In genomic region chr11:33063326-33063775, GRCh38 we compare ENCODE assay signal across 9 cellular contexts. TPM values are rescaled to one million over a fixed set of nuclear protein-coding genes. Genes with fewer than 3 reads are reported as not detected.
A peak's percentile ranks its signal among the peaks of the same experiment; 100 is the strongest.
DNase-seq lines count a peak whose midpoint lies in the region; ATAC-seq and TF ChIP-seq lines count a peak whose summit lies in the region.
"Had no signal": no experiment of that assay in that cellular context is flagged by ENCODE, and none has a peak within 500 bp of the region (broad histone marks: within the 10 kb centered on the region; RNA-seq: fewer than 3 reads in every experiment).

No MANE protein-coding gene starts in this region.

- no peaks in the 10 kb centered on the region for H3K27me3 Mint-ChIP-seq in T-helper 2 cell treated with Interferon-gamma antibody and Interleukin-4, amounts not matched to agents 5 μg/mL and 100 μg/mL, for 36 hours (ENCODE audit: low read depth)
- no peaks in the 10 kb centered on the region for H3K27me3 Mint-ChIP-seq in naive thymus-derived CD4-positive, alpha-beta T cell
- H3K27me3 Mint-ChIP-seq in WTC11 (ENCODE audit: low read depth) = no peaks in the 10 kb centered on the region

- peaks cover 37% of the 10 kb centered on the region for H3K36me3 Mint-ChIP-seq in T-helper 2 cell treated with Interferon-gamma antibody and Interleukin-4, amounts not matched to agents 5 μg/mL and 100 μg/mL, for 36 hours (ENCODE audit: low read depth)
- H3K36me3 Mint-ChIP-seq in naive thymus-derived CD4-positive, alpha-beta T cell = peaks cover 3 to 35% (median 7%) of the 10 kb centered on the region in 5 donors
- H3K36me3 Mint-ChIP-seq in WTC11 = peaks cover 37% of the 10 kb centered on the region

- peaks cover 0 to 25% of the 10 kb centered on the region in 2 donors for H3K4me1 ChIP-seq in naive thymus-derived CD4-positive, alpha-beta T cell (ENCODE audit: control insufficient read depth in 2 of 2, insufficient read depth in 2 of 2, low read length in 2 of 2)

- no peak overlapping the region for H3K4me3 ChIP-seq in naive thymus-derived CD4-positive, alpha-beta T cell (ENCODE audit: low read length)

- H3K9me3 ChIP-seq in naive thymus-derived CD4-positive, alpha-beta T cell (ENCODE audit: control insufficient read depth in 2 of 3, low read length in 3 of 3) = no peaks in the 10 kb centered on the region

- peak; percentile 29 for DNase-seq in T-helper 2 cell treated with Interferon-gamma antibody and Interleukin-4, amounts not matched to agents 5 μg/mL and 100 μg/mL, for 36 hours (ENCODE audit: low spot score)
- no peak for DNase-seq in naive thymus-derived CD4-positive, alpha-beta T cell
- no peak for DNase-seq in HK-2 (ENCODE audit: unreplicated experiment)
- DNase-seq in WTC11 (ENCODE audit: low spot score) = no peak

- peaks cover 0 to 33% (median 6%) of the 10 kb centered on the region in 3 experiments for H3K36me3 ChIP-seq in naive thymus-derived CD4-positive, alpha-beta T cell (ENCODE audit: control insufficient read depth in 2 of 3, insufficient read depth in 3 of 3, low read length in 3 of 3)

- no peaks in the 10 kb centered on the region for H3K27me3 ChIP-seq in naive thymus-derived CD4-positive, alpha-beta T cell (ENCODE audit: control insufficient read depth in 2 of 2, insufficient read depth in 2 of 2, low read length in 2 of 2)

- peak; percentile 78 for ATAC-seq in GM18499 (IDR thresholded peaks at IDR 0.05; ENCODE audit: insufficient read depth, unreplicated experiment)
- peak; percentile 68 for ATAC-seq in HG02610 (IDR thresholded peaks at IDR 0.05; ENCODE audit: unreplicated experiment)
- ATAC-seq in naive thymus-derived CD4-positive, alpha-beta T cell = peak; percentile 51
- ATAC-seq in GM21528 (IDR thresholded peaks at IDR 0.05; ENCODE audit: low FRiP score, unreplicated experiment) = no peak
- no peak for ATAC-seq in GM19455 (IDR thresholded peaks at IDR 0.05; ENCODE audit: unreplicated experiment)
- ATAC-seq in WTC11 = no peak
- ATAC-seq: HCT116 had no signal

- POLR2A ChIA-PET in naive thymus-derived CD4-positive, alpha-beta T cell (lab: Charles Lee) = interaction anchor here (0.7 to 3.6 kb wide), 2 partner anchors 24 to 30 kb away, joined by 4 to 17 read pairs; partner anchors contain the start of gene TCP11L1
- POLR2A ChIA-PET in WTC11 (lab: Charles Lee) = interaction anchor here (1.0 kb wide), 1 partner anchor 23 kb away, joined by 3 read pairs; no protein-coding TSS in a partner anchor

- H3K27ac Mint-ChIP-seq in T-helper 2 cell treated with Interferon-gamma antibody and Interleukin-4, amounts not matched to agents 5 μg/mL and 100 μg/mL, for 36 hours = peak overlapping the region; percentile 46
- H3K27ac Mint-ChIP-seq in naive thymus-derived CD4-positive, alpha-beta T cell = peak overlapping the region in 8 of 9 donors; percentile 4 to 77 (median 44)
- no peak overlapping the region for H3K27ac Mint-ChIP-seq in WTC11

- H3K4me3 Mint-ChIP-seq in T-helper 2 cell treated with Interferon-gamma antibody and Interleukin-4, amounts not matched to agents 5 μg/mL and 100 μg/mL, for 36 hours = peak overlapping the region; percentile 45
- peak overlapping the region in 6 of 10 donors; percentile 3 to 81 (median 26) for H3K4me3 Mint-ChIP-seq in naive thymus-derived CD4-positive, alpha-beta T cell
- no peak overlapping the region for H3K4me3 Mint-ChIP-seq in WTC11

- no peak overlapping the region for H3K27ac ChIP-seq in naive thymus-derived CD4-positive, alpha-beta T cell (ENCODE audit: low read depth, low read length)

- no peaks in the 10 kb centered on the region for H3K9me3 Mint-ChIP-seq in T-helper 2 cell treated with Interferon-gamma antibody and Interleukin-4, amounts not matched to agents 5 μg/mL and 100 μg/mL, for 36 hours
- no peaks in the 10 kb centered on the region for H3K9me3 Mint-ChIP-seq in naive thymus-derived CD4-positive, alpha-beta T cell
- no peaks in the 10 kb centered on the region for H3K9me3 Mint-ChIP-seq in WTC11

- no peak for TF ChIP-seq CTCF in WTC11 (IDR thresholded peaks at IDR 0.05)

- intact Hi-C loops in naive thymus-derived CD4-positive, alpha-beta T cell (cut with micrococcal nuclease) = no loop called here

- CTCF ChIA-PET in naive thymus-derived CD4-positive, alpha-beta T cell (lab: Charles Lee) = interaction anchor here (0.6 to 9.1 kb wide), 4 partner anchors 95 to 1242 kb away, joined by 3 to 179 read pairs (median 14); no protein-coding TSS in a partner anchor
- CTCF ChIA-PET in WTC11 (lab: Charles Lee) = interaction anchor here (1.0 kb wide), 1 partner anchor 254 kb away, joined by 3 read pairs; no protein-coding TSS in a partner anchor

- H3K4me1 Mint-ChIP-seq in T-helper 2 cell treated with Interferon-gamma antibody and Interleukin-4, amounts not matched to agents 5 μg/mL and 100 μg/mL, for 36 hours (ENCODE audit: low read depth) = peaks cover 30% of the 10 kb centered on the region
- H3K4me1 Mint-ChIP-seq in naive thymus-derived CD4-positive, alpha-beta T cell = peaks cover 24 to 40% (median 38%) of the 10 kb centered on the region in 7 donors
- peaks cover 36% of the 10 kb centered on the region for H3K4me1 Mint-ChIP-seq in WTC11

TF ChIP-seq in WTC11, 78 proteins besides CTCF, POLR2A, EP300 and RAD21:
- no peak for TF ChIP-seq NR1H2 (CRISPR knock-in tag; IDR thresholded peaks at IDR 0.05)
- TF ChIP-seq TEAD1 (CRISPR knock-in tag; IDR thresholded peaks at IDR 0.05) = no peak
- no peak for TF ChIP-seq NFE2L1 (CRISPR knock-in tag; IDR thresholded peaks at IDR 0.05)
- TF ChIP-seq ZNF416 (CRISPR knock-in tag; IDR thresholded peaks at IDR 0.05) = no peak
- no peak for TF ChIP-seq USF1 (CRISPR knock-in tag; IDR thresholded peaks at IDR 0.05)
- TF ChIP-seq, protein P1, sequence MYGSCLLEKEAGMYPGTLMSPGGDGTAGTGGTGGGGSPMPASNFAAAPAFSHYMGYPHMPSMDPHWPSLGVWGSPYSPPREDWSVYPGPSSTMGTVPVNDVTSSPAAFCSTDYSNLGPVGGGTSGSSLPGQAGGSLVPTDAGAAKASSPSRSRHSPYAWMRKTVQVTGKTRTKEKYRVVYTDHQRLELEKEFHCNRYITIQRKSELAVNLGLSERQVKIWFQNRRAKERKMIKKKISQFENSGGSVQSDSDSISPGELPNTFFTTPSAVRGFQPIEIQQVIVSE (CRISPR knock-in tag; IDR thresholded peaks at IDR 0.05; ENCODE audit: borderline replicate concordance) = no peak
- no peak for TF ChIP-seq TCF7 (CRISPR knock-in tag; IDR thresholded peaks at IDR 0.05; ENCODE audit: low read depth)
- TF ChIP-seq ZNF121 (CRISPR knock-in tag; IDR thresholded peaks at IDR 0.05) = no peak
- TF ChIP-seq, protein P2, sequence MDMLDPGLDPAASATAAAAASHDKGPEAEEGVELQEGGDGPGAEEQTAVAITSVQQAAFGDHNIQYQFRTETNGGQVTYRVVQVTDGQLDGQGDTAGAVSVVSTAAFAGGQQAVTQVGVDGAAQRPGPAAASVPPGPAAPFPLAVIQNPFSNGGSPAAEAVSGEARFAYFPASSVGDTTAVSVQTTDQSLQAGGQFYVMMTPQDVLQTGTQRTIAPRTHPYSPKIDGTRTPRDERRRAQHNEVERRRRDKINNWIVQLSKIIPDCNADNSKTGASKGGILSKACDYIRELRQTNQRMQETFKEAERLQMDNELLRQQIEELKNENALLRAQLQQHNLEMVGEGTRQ (CRISPR knock-in tag; IDR thresholded peaks at IDR 0.05) = no peak
- TF ChIP-seq ATF6 (CRISPR knock-in tag; IDR thresholded peaks at IDR 0.05) = no peak
- no peak for TF ChIP-seq NFYB (CRISPR knock-in tag; conservative IDR thresholded peaks at IDR 0.05; ENCODE audit: low read depth)
- TF ChIP-seq IRF2 (CRISPR knock-in tag; IDR thresholded peaks at IDR 0.05; ENCODE audit: borderline replicate concordance, low read depth) = no peak

RNA-seq across cellular contexts. Expression of gene TCP11L1, which starts 24.0 kb away (rescaled TPM):
- total RNA-seq in naive thymus-derived CD4-positive, alpha-beta T cell = 10 to 100 TPM in 4 of 5 experiments, 1 to 10 TPM in 1; 9.1 to 17.1 (median 13.3) TPM
- polyA plus RNA-seq in naive thymus-derived CD4-positive, alpha-beta T cell = 1 to 10 TPM; 1.8 to 3.2 TPM
- 16.8 to 19.4 TPM (median 18.5 TPM) in 3 replicates for total RNA-seq in WTC11 (2021)

RNA-seq across cellular contexts. Expression of gene DEPDC7, which starts 47.7 kb away (rescaled TPM):
- 1 to 10 TPM in 4 of 5 experiments, under 1 TPM in 1; 0.65 to 9.6 (median 2.1) TPM for total RNA-seq in naive thymus-derived CD4-positive, alpha-beta T cell
- polyA plus RNA-seq in naive thymus-derived CD4-positive, alpha-beta T cell = 1 to 10 TPM; 3.2 to 3.9 TPM
- 4.7 to 5.6 TPM (median 5.1 TPM) in 3 replicates for total RNA-seq in WTC11 (2021)

Comparison
In these comparisons a context has a peak if more than half of its experiments do, and no peak if none do; other contexts are left out.
1. ATAC-seq: peak in GM18499 (single experiment), HG02610 (single experiment) and naive thymus-derived CD4-positive, alpha-beta T cell (single experiment); none in GM21528 (single experiment), GM19455 (single experiment) and WTC11 (single experiment).